In genomic region chr13:110911880-110912279, GRCh38 we compare ENCODE assay signal across 10 cellular contexts. TPM values are rescaled to one million over a fixed set of nuclear protein-coding genes. Genes with fewer than 3 reads are reported as not detected.
DNase-seq lines count a peak whose midpoint lies in the region; ATAC-seq and TF ChIP-seq lines count a peak whose summit lies in the region.
"Had no signal": no experiment of that assay in that cellular context is flagged by ENCODE, and none has a peak within 500 bp of the region (broad histone marks: within the 10 kb centered on the region; RNA-seq: fewer than 3 reads in every experiment).

No MANE protein-coding gene starts in this region.

- H3K27ac Mint-ChIP-seq in effector memory CD8-positive, alpha-beta T cell, result peak overlapping the region in 1 of 2 donors; percentile 86

- no peak for TF ChIP-seq CTCF in lower leg skin (IDR thresholded peaks at IDR 0.05)
- no peak for TF ChIP-seq CTCF in GM10248 (IDR thresholded peaks at IDR 0.05; ENCODE audit: control extremely low read depth, extremely low read depth, low read depth, missing control alignments)

- DNase-seq in NCI-H226, result peak; percentile 48
- no peak for DNase-seq in effector memory CD8-positive, alpha-beta T cell
- no peak for DNase-seq in NCI-H345 treated with DMSO at 0.1 percent for 48 hours (lab: John Stamatoyannopoulos, UW; ENCODE audit: unreplicated experiment)
- DNase-seq in lower leg skin (ENCODE audit: low spot score in 2 of 2), result no peak
- no peak for DNase-seq in Right ventricle myocardium superior
- no peak for DNase-seq in GM10248 (ENCODE audit: extremely low spot score)
- DNase-seq: activated CD4-positive, CD25-positive, alpha-beta regulatory T cell treated with anti-CD3 and anti-CD28 coated beads, Interleukin-2, amount 50 U/mL, for 72 hours; NCI-H2227 treated with DMSO at 0.1 percent for 48 hours had no signal

- peaks cover 47 to 68% of the 10 kb centered on the region in 2 donors for H3K4me1 Mint-ChIP-seq in effector memory CD8-positive, alpha-beta T cell (ENCODE audit: low read depth in 2 of 2)

- no peaks in the 10 kb centered on the region for H3K27me3 ChIP-seq in neuron (ENCODE audit: insufficient read depth, low read length)

- no peaks in the 10 kb centered on the region for H3K27me3 Mint-ChIP-seq in effector memory CD8-positive, alpha-beta T cell

- CTCF ChIA-PET in GM10248 (lab: Yijun Ruan, JAX), result interaction anchor here (1.1 to 1.4 kb wide), 2 partner anchors 17 to 304 kb away, joined by 3 read pairs; no protein-coding TSS in a partner anchor

- no peak for TF ChIP-seq POLR2A in lower leg skin (IDR thresholded peaks at IDR 0.05)

- intact Hi-C loops in lower leg skin (cut with DNase I; ENCODE audit: low total_unique reads) (no loop called here), Right ventricle myocardium superior (cut with DNase I) (loop anchor here (5.0 to 10.0 kb wide), 3 partner anchors 40 to 313 kb away; partner anchors contain the start of gene ING1)

- H2AFZ ChIP-seq in neuron (ENCODE audit: low read depth, low read length), result no peak overlapping the region

- H3K4me3 Mint-ChIP-seq in effector memory CD8-positive, alpha-beta T cell, result peak overlapping the region; percentile 88 to 90

- no peaks in the 10 kb centered on the region for H3K9me3 Mint-ChIP-seq in effector memory CD8-positive, alpha-beta T cell

- H3K4me1 ChIP-seq in ES-I3 (ENCODE audit: insufficient read depth, low read length) (peaks cover 48% of the 10 kb centered on the region), neuron (ENCODE audit: insufficient read depth, low read length) (peaks cover 27% of the 10 kb centered on the region)

- H3K9me3 ChIP-seq in ES-I3 (ENCODE audit: control insufficient read depth, insufficient read depth, low read length), result no peaks in the 10 kb centered on the region
- H3K9me3 ChIP-seq in neuron (ENCODE audit: low read length), result no peaks in the 10 kb centered on the region

- no peak for ATAC-seq in effector memory CD8-positive, alpha-beta T cell (replicated peaks)
- no peak for ATAC-seq in Right ventricle myocardium superior (ENCODE audit: poor library complexity)

- peak overlapping the region; percentile 98 for H3K4me3 ChIP-seq in neuron (ENCODE audit: low read length)
- H3K4me3 ChIP-seq in lower leg skin (ENCODE audit: low read depth, poor library complexity, severe bottlenecking), result no peak overlapping the region

- H3K36me3 ChIP-seq in ES-I3 (ENCODE audit: insufficient read depth, low read length) (peaks cover 12% of the 10 kb centered on the region; the same call in 1 of the 2 replicates), neuron (ENCODE audit: insufficient read depth, low read length) (peaks cover 32% of the 10 kb centered on the region)

- peaks cover 21% of the 10 kb centered on the region for H3K36me3 Mint-ChIP-seq in effector memory CD8-positive, alpha-beta T cell (ENCODE audit: insufficient read depth)

- 45 to 55% methylated on average over 2 of the region's 2 CpGs for WGBS in lower leg skin, 2 donors

- peak overlapping the region; percentile 90 for H3K9ac ChIP-seq in ES-I3 (ENCODE audit: low read depth, low read length)

- POLR2A ChIA-PET in GM10248 (lab: Yijun Ruan, JAX), result no interaction called here

RNA-seq across cellular contexts. Expression of gene ANKRD10, which starts 3.0 kb away (rescaled TPM):
- total RNA-seq in lower leg skin (10 to 100 TPM; 37.3 to 51.8 (median 46.9) TPM), Right ventricle myocardium superior (45.3 TPM)
